Comparison of ENCODE assay signal across 23 cellular contexts in the genomic region with DNA sequence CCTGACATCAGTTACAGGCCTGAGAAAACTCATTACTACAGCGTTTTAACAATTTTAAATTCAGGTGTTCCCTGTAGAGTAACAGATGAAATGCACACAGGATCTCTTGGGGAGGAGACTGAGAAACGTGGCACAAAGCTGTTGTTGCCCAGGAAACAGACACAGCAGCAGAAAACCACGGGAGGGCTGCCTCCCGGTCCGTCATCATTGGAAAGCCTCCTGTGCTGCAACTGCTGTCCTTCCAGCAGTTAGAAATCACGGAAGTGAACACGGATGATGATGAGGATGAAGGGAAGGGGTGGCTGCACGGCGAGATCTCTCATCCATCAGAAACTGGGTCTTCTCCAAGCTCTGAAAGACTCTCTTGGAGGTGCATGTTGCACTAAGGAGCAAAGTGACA.
A peak's percentile ranks its signal among the peaks of the same experiment; 100 is the strongest.
DNase-seq lines count a peak whose midpoint lies in the region; TF ChIP-seq lines count a peak whose summit lies in the region.
"Had no signal": no experiment of that assay in that cellular context is flagged by ENCODE, and none has a peak within 500 bp of the region (broad histone marks: within the 10 kb centered on the region; RNA-seq: fewer than 3 reads in every experiment).

No MANE protein-coding gene starts in this region.

- TF ChIP-seq RAD21 in neural cell (conservative IDR thresholded peaks at IDR 0.05) = no peak

- no peaks in the 10 kb centered on the region for H4K20me1 ChIP-seq in neural cell (ENCODE audit: insufficient read depth)

- no peaks in the 10 kb centered on the region for H3K9me3 ChIP-seq in neural cell (ENCODE audit: low read length)
- H3K9me3 ChIP-seq: lower lobe of right lung, neutrophil had no signal

- TF ChIP-seq CTCF in neural cell (IDR thresholded peaks at IDR 0.05; ENCODE audit: poor library complexity, severe bottlenecking) = no peak

- no peaks in the 10 kb centered on the region for H3K9me2 ChIP-seq in neural cell (ENCODE audit: insufficient read depth, low read length)

- DNase-seq in H7 (peak; percentile 51), NCI-H2227 (lab: John Stamatoyannopoulos, UW; ENCODE audit: unreplicated experiment) (peak; percentile 55), cerebellum (ENCODE audit: low spot score) (peak; percentile 34), DMS53 treated with DMSO at 0.1 percent for 48 hours (lab: John Stamatoyannopoulos, UW; ENCODE audit: unreplicated experiment) (no peak), epidermal melanocyte (ENCODE audit: insufficient read length, low spot score) (no peak)
- DNase-seq in activated T-cell treated with anti-CD3 and anti-CD28 coated beads, Interleukin-2, amount 50 U/mL, for 1 hour = no peak
- DNase-seq: activated CD8-positive, alpha-beta memory T cell treated with anti-CD3 and anti-CD28 coated beads for 24 hours; activated naive CD4-positive, alpha-beta T cell treated with anti-CD3 and anti-CD28 coated beads, Interleukin-2, amount 10 ng/mL, durations not matched to agents 7 days and 5 days; activated T-cell treated with anti-CD3 and anti-CD28 coated beads, Interleukin-2, amount 50 U/mL, for 48 hours; effector CD4-positive, alpha-beta T cell; KG1; kidney; lower lobe of right lung; NCI-H1930; NCI-H526; OCI-M1; stimulated activated CD4-positive, alpha-beta T cell treated with anti-CD3 and anti-CD28 coated beads, Interleukin-2, amount 100 ng/mL, for 48 hours; stimulated activated naive B cell treated with anti-CD40 and anti-IgM and Interleukin-4, amounts not matched to agents 10 μg/mL and 1 μg/mL and 100 μg/mL, for 72 hours; SW 1271 had no signal

- TF ChIP-seq EP300 in neural cell (conservative IDR thresholded peaks at IDR 0.05; ENCODE audit: poor library complexity, severe bottlenecking) = peak; percentile 53

- H3K27me3 ChIP-seq in H7 (ENCODE audit: control insufficient read depth, insufficient read depth, low read length) (no peaks in the 10 kb centered on the region), neural cell (ENCODE audit: insufficient read depth, low read depth, low read length) (no peaks in the 10 kb centered on the region)
- H3K27me3 ChIP-seq: neutrophil had no signal

- H3K4me3 ChIP-seq in H7 (ENCODE audit: insufficient read depth, low read depth, low read length) (no peak overlapping the region), neural cell (ENCODE audit: low read length) (peak overlapping the region; percentile 47)
- H3K4me3 ChIP-seq: lower lobe of right lung, skin epidermis, thoracic aorta had no signal

- H3K79me2 ChIP-seq in neural cell (replicated peaks; ENCODE audit: insufficient read depth, low read length) = no peaks in the 10 kb centered on the region

- H2AFZ ChIP-seq in neural cell (ENCODE audit: low read depth, low read length) = no peak overlapping the region

- no peaks in the 10 kb centered on the region for H3K36me3 ChIP-seq in H7 (replicated peaks; ENCODE audit: control insufficient read depth, insufficient read depth, low read length)
- H3K36me3 ChIP-seq in neural cell (ENCODE audit: insufficient read depth, low read length) = no peaks in the 10 kb centered on the region
- H3K36me3 ChIP-seq: lower lobe of right lung, neutrophil, thoracic aorta had no signal

- peak overlapping the region; percentile 36 for H3K9ac ChIP-seq in neural cell (ENCODE audit: low read length)

- peak overlapping the region; percentile 28 for H3K4me2 ChIP-seq in neural cell (ENCODE audit: low read length)

- H3F3A ChIP-seq in neural cell (ENCODE audit: insufficient read depth, low read length, poor library complexity, severe bottlenecking) = no peaks in the 10 kb centered on the region

- peak overlapping the region; percentile 37 for H3K27ac ChIP-seq in neural cell (ENCODE audit: low read length)
- H3K27ac ChIP-seq: lower lobe of right lung, neutrophil, skin epidermis, thoracic aorta had no signal

TF ChIP-seq in neural cell, 6 proteins besides CTCF, POLR2A, EP300 and RAD21:
- TF ChIP-seq MXI1 (conservative IDR thresholded peaks at IDR 0.05; ENCODE audit: poor library complexity, severe bottlenecking) (peak; percentile 38), REST (IDR thresholded peaks at IDR 0.05; ENCODE audit: borderline replicate concordance) (no peak)

Comparison
In these comparisons a context has a peak if more than half of its experiments do, and no peak if none do; other contexts are left out.
1. DNase-seq: peak in H7 (single experiment), NCI-H2227 (single experiment) and cerebellum (single experiment); none in DMS53 treated with DMSO at 0.1 percent for 48 hours (single experiment), epidermal melanocyte (single experiment) and activated T-cell treated with anti-CD3 and anti-CD28 coated beads, Interleukin-2, amount 50 U/mL, for 1 hour (single experiment).